10 cellular contexts compared by ENCODE assay signal in genomic region chr11:47394322-47395224, GRCh38. TPM values are rescaled to one million over a fixed set of nuclear protein-coding genes. Genes with fewer than 3 reads are reported as not detected.
A peak's percentile ranks its signal among the peaks of the same experiment; 100 is the strongest.
DNase-seq lines count a peak whose midpoint lies in the region; ATAC-seq and TF ChIP-seq lines count a peak whose summit lies in the region.
"Had no signal": no experiment of that assay in that cellular context is flagged by ENCODE, and none has a peak within 500 bp of the region (broad histone marks: within the 10 kb centered on the region; RNA-seq: fewer than 3 reads in every experiment).

No MANE protein-coding gene starts in this region.

- H3K4me2 ChIP-seq in OCI-LY3 (ENCODE audit: low read length) = peak overlapping the region; percentile 69

- peak overlapping the region; percentile 60 for H3K4me3 ChIP-seq in OCI-LY3 (ENCODE audit: low read length)

- peaks cover 46% of the 10 kb centered on the region for H3K4me1 ChIP-seq in OCI-LY3 (ENCODE audit: low read length)

- H2AFZ ChIP-seq in OCI-LY3 (ENCODE audit: low read depth, low read length) = peak overlapping the region; percentile 97

- H3K27ac ChIP-seq in OCI-LY3 (ENCODE audit: low read length) = peak overlapping the region; percentile 77

- intact Hi-C loops in left colon (cut with DNase I, micrococcal nuclease) = no loop called here

- H3K9me3 ChIP-seq in OCI-LY3 (ENCODE audit: insufficient read depth, low read length) = no peaks in the 10 kb centered on the region

- in situ Hi-C loops in G401 (cut with HindIII; ENCODE audit: low sequenced_read_pairs) = no loop called here

- no peaks in the 10 kb centered on the region for H3K79me2 ChIP-seq in OCI-LY3 (ENCODE audit: low read length)

- ATAC-seq in left colon = peak; percentile 56
- ATAC-seq in GM18519 (IDR thresholded peaks at IDR 0.05; ENCODE audit: low FRiP score, unreplicated experiment) = no peak
- ATAC-seq in GM21367 (IDR thresholded peaks at IDR 0.05; ENCODE audit: unreplicated experiment) = no peak

- no peaks in the 10 kb centered on the region for H4K20me1 ChIP-seq in OCI-LY3 (ENCODE audit: insufficient read depth, low read length)

- no peaks in the 10 kb centered on the region for H3K27me3 ChIP-seq in OCI-LY3 (ENCODE audit: low read depth, low read length)

- H3K9ac ChIP-seq in OCI-LY3 (ENCODE audit: low read length) = peak overlapping the region; percentile 66

- DNase-seq in GM20000 (ENCODE audit: low spot score) = peak; percentile 88
- DNase-seq in activated naive CD4-positive, alpha-beta T cell treated with anti-CD3 and anti-CD28 coated beads, Interleukin-2, amount 50 U/mL, for 16 hours = peak; percentile 63
- DNase-seq in left colon = peak in 1 of 2 donors; percentile 57
- peak; percentile 69 for DNase-seq in stimulated activated CD8-positive, alpha-beta memory T cell treated with anti-CD3 and anti-CD28 coated beads, Interleukin-4, amount 100 ng/mL, for 48 hours
- DNase-seq in G401 (ENCODE audit: low spot score) = no peak

- TF ChIP-seq CTCF in GM20000 (IDR thresholded peaks at IDR 0.05; ENCODE audit: extremely low read depth, missing control alignments) = no peak
- TF ChIP-seq CTCF in OCI-LY3 (IDR thresholded peaks at IDR 0.05; ENCODE audit: low read depth, low read length) = no peak

- no peaks in the 10 kb centered on the region for H3K36me3 ChIP-seq in OCI-LY3 (replicated peaks; ENCODE audit: low read depth, low read length)

RNA-seq across cellular contexts. Expression of gene SLC39A13, which starts 13.8 kb away (rescaled TPM):
- total RNA-seq in left colon = 10 to 100 TPM; 17.9 to 20.2 TPM
- total RNA-seq in G401 (2014; rRNA removed; shearing (Covaris generic)) = 22.9 and 43.0 TPM in 2 replicates

RNA-seq across cellular contexts. Expression of gene SPI1, which starts 16.2 kb away (rescaled TPM):
- total RNA-seq in left colon = 10 to 100 TPM in 1 of 2 donors, 1 to 10 TPM in 1; 5.0 to 15.8 TPM
- not detected in 2 replicates for total RNA-seq in G401 (2014; rRNA removed; shearing (Covaris generic))
- total RNA-seq: renal cortical epithelial cell, SK-MEL-5 had no signal

RNA-seq across cellular contexts. Expression of gene PSMC3, which starts 31.7 kb away (rescaled TPM):
- total RNA-seq in left colon = 10 to 100 TPM; 74.8 to 82.5 TPM
- 149 and 239 TPM in 2 replicates for total RNA-seq in G401 (2014; rRNA removed; shearing (Covaris generic))

RNA-seq across cellular contexts. Expression of gene MYBPC3, which starts 42.1 kb away (rescaled TPM):
- total RNA-seq in left colon = not detected
- 0.37 TPM in 1 of 2 replicates, not detected in the other for total RNA-seq in G401 (2014; rRNA removed; shearing (Covaris generic))
- total RNA-seq: renal cortical epithelial cell, SK-MEL-5 had no signal

RNA-seq across cellular contexts. Expression of gene RAPSN, which starts 54.4 kb away (rescaled TPM):
- total RNA-seq in left colon = under 1 TPM; 0.61 to 0.70 TPM
- not detected in 2 replicates for total RNA-seq in G401 (2014; rRNA removed; shearing (Covaris generic))
- total RNA-seq: SK-MEL-5 had no signal
